ENCODE assay signal across 30 cellular contexts in genomic region chr18:74200780-74201179, GRCh38. TPM values are rescaled to one million over a fixed set of nuclear protein-coding genes. Genes with fewer than 3 reads are reported as not detected.
"Had no signal": no experiment of that assay in that cellular context is flagged by ENCODE, and none has a peak within 500 bp of the region (broad histone marks: within the 10 kb centered on the region; RNA-seq: fewer than 3 reads in every experiment).

No MANE protein-coding gene starts in this region.

- H3K27ac Mint-ChIP-seq: effector memory CD8-positive, alpha-beta T cell; naive thymus-derived CD4-positive, alpha-beta T cell; stimulated activated effector memory CD8-positive, alpha-beta T cell treated with anti-CD3 and anti-CD28 coated beads, Interleukin-12 subunit alpha, Interleukin-12 subunit beta, amount 100 ng/mL, for 72 hours; type B pancreatic cell had no signal

- H3K27ac ChIP-seq: esophagus squamous epithelium, heart right ventricle, pancreas, stomach, thyroid gland, uterus had no signal

- H3K36me3 Mint-ChIP-seq: naive thymus-derived CD4-positive, alpha-beta T cell; stimulated activated effector memory CD8-positive, alpha-beta T cell treated with anti-CD3 and anti-CD28 coated beads, Interleukin-12 subunit alpha, Interleukin-12 subunit beta, amount 100 ng/mL, for 72 hours; type B pancreatic cell had no signal

- H3K4me1 Mint-ChIP-seq: stimulated activated effector memory CD8-positive, alpha-beta T cell treated with anti-CD3 and anti-CD28 coated beads, Interleukin-12 subunit alpha, Interleukin-12 subunit beta, amount 100 ng/mL, for 72 hours had no signal

- H3K27me3 ChIP-seq: esophagus squamous epithelium, heart right ventricle, pancreas, stomach, thyroid gland, uterus had no signal

- H3K36me3 ChIP-seq: esophagus squamous epithelium, heart right ventricle, pancreas, stomach, thyroid gland, uterus had no signal

- H3K4me3 ChIP-seq: esophagus squamous epithelium, heart right ventricle, pancreas, smooth muscle cell, stomach, thyroid gland, uterus had no signal

- H3K9me3 ChIP-seq: esophagus squamous epithelium, heart right ventricle, pancreas, stomach, thyroid gland, uterus had no signal

- DNase-seq: cerebellar nuclear complex; cortex of kidney; effector memory CD8-positive, alpha-beta T cell; erythroblast; esophagus squamous epithelium; foreskin melanocyte; glutamatergic neuron; heart right ventricle; hippocampal formation; kidney glomerular epithelial cell; mammary epithelial cell; mesendoderm; midbrain; naive thymus-derived CD4-positive, alpha-beta T cell; occipital lobe; pancreas; stimulated activated CD4-positive, alpha-beta T cell treated with anti-CD3 and anti-CD28 coated beads, Interleukin-12 subunit alpha, Interleukin-12 subunit beta, amount 100 ng/mL, for 4 hours; stimulated activated CD4-positive, alpha-beta T cell treated with anti-CD3 and anti-CD28 coated beads, Interleukin-1b, Interleukin-23, amount 100 ng/mL, for 48 hours; stimulated activated CD4-positive, alpha-beta T cell treated with anti-CD3 and anti-CD28 coated beads, Interleukin-4, amount 100 ng/mL, for 1 hour; stimulated activated naive CD4-positive, alpha-beta T cell treated with Interleukin-2 at 50 U/mL for 16 hours; stomach; thyroid gland; uterus had no signal

- H3K4me2 ChIP-seq: smooth muscle cell had no signal

- H3K4me1 ChIP-seq: thyroid gland, uterus had no signal

- H3K9me3 Mint-ChIP-seq: effector memory CD8-positive, alpha-beta T cell; naive thymus-derived CD4-positive, alpha-beta T cell; stimulated activated effector memory CD8-positive, alpha-beta T cell treated with anti-CD3 and anti-CD28 coated beads, Interleukin-12 subunit alpha, Interleukin-12 subunit beta, amount 100 ng/mL, for 72 hours; type B pancreatic cell had no signal

- H3K4me3 Mint-ChIP-seq: effector memory CD8-positive, alpha-beta T cell; naive thymus-derived CD4-positive, alpha-beta T cell; nephron; stimulated activated effector memory CD8-positive, alpha-beta T cell treated with anti-CD3 and anti-CD28 coated beads, Interleukin-12 subunit alpha, Interleukin-12 subunit beta, amount 100 ng/mL, for 72 hours; type B pancreatic cell had no signal

- ATAC-seq: effector memory CD8-positive, alpha-beta T cell; heart right ventricle; naive thymus-derived CD4-positive, alpha-beta T cell; pancreas; stimulated activated effector memory CD8-positive, alpha-beta T cell treated with anti-CD3 and anti-CD28 coated beads, Interleukin-12 subunit alpha, Interleukin-12 subunit beta, amount 100 ng/mL, for 72 hours had no signal

- H3K27me3 Mint-ChIP-seq: naive thymus-derived CD4-positive, alpha-beta T cell; type B pancreatic cell had no signal

RNA-seq across cellular contexts. Expression of gene FBXO15, which starts 53.1 kb away (rescaled TPM):
- total RNA-seq: lower leg skin, posterior vena cava, pulmonary artery endothelial cell had no signal
